Comparison of ENCODE assay signal across 30 cellular contexts in the genomic region with DNA sequence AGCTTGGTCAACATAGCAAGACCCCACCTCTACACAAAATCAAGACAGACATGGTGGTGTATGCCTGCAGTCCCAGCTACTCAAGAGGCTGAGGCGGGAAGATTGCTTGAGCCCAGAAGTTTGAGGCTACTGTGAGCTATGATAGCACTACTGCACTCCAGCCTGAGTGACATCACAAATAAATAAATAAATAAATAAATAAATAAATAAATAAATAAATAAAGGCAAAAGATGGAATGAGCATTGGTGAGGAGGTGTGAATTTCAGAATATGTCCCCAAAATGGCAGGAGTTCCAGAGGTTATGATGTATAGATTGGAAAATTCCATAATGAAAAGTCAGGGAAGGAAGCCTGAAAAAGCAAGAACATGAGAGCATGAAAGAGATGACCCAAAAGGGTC.
"Had no signal": no experiment of that assay in that cellular context is flagged by ENCODE, and none has a peak within 500 bp of the region (broad histone marks: within the 10 kb centered on the region; RNA-seq: fewer than 3 reads in every experiment).

No MANE protein-coding gene starts in this region.

- DNase-seq: naive thymus-derived CD4-positive, alpha-beta T cell; natural killer cell; occipital lobe; posterior cingulate gyrus; psoas muscle; right cardiac atrium; right lobe of liver; sigmoid colon; small intestine; spleen; stimulated activated CD4-positive, alpha-beta T cell treated with anti-CD3 and anti-CD28 coated beads, Interleukin-12 subunit alpha, Interleukin-12 subunit beta, amount 100 ng/mL, for 4 hours; stimulated activated CD4-positive, alpha-beta T cell treated with anti-CD3 and anti-CD28 coated beads, Interleukin-1b, Interleukin-23, amount 100 ng/mL, for 48 hours; stimulated activated CD4-positive, alpha-beta T cell treated with anti-CD3 and anti-CD28 coated beads, Interleukin-4, amount 100 ng/mL, for 1 hour; stimulated activated CD4-positive, alpha-beta T cell treated with anti-CD3 and anti-CD28 coated beads, Interleukin-4, amount 100 ng/mL, for 4 hours; stimulated activated CD8-positive, alpha-beta memory T cell treated with anti-CD3 and anti-CD28 coated beads, Interleukin-4, amount 100 ng/mL, for 48 hours; stimulated activated naive CD4-positive, alpha-beta T cell; stimulated activated naive CD8-positive, alpha-beta T cell treated with anti-CD3 and anti-CD28 coated beads, Interleukin-15, amount 100 ng/mL, for 72 hours; stimulated activated naive CD8-positive, alpha-beta T cell treated with anti-CD3 and anti-CD28 coated beads, Interleukin-15, Interleukin-2, amounts not matched to agents 100 U/mL and 50 U/mL, for 24 hours; substantia nigra; testis; tibial artery; transverse colon; upper lobe of right lung; uterus had no signal

- H3K9me3 Mint-ChIP-seq: stimulated activated naive CD8-positive, alpha-beta T cell treated with anti-CD3 and anti-CD28 coated beads, Interleukin-15, amount 100 ng/mL, for 72 hours; type B pancreatic cell had no signal

- H3K36me3 Mint-ChIP-seq: naive thymus-derived CD4-positive, alpha-beta T cell; natural killer cell; stimulated activated memory B cell treated with anti-CD40 and anti-IgM and Interleukin-4, amounts not matched to agents 10 μg/mL and 1 μg/mL and 100 μg/mL, for 72 hours; type B pancreatic cell had no signal

- H3K27ac Mint-ChIP-seq: naive thymus-derived CD4-positive, alpha-beta T cell; natural killer cell; nephron; progenitor cell of endocrine pancreas; stimulated activated memory B cell treated with anti-CD40 and anti-IgM and Interleukin-4, amounts not matched to agents 10 μg/mL and 1 μg/mL and 100 μg/mL, for 72 hours; type B pancreatic cell had no signal

- H3K27ac ChIP-seq: parathyroid adenoma, psoas muscle, right lobe of liver, sigmoid colon, spleen, suprapubic skin, testis, tibial artery, transverse colon, upper lobe of right lung, uterus had no signal

- H3K4me1 Mint-ChIP-seq: naive thymus-derived CD4-positive, alpha-beta T cell; natural killer cell; nephron; stimulated activated memory B cell treated with anti-CD40 and anti-IgM and Interleukin-4, amounts not matched to agents 10 μg/mL and 1 μg/mL and 100 μg/mL, for 72 hours; stimulated activated naive CD8-positive, alpha-beta T cell treated with anti-CD3 and anti-CD28 coated beads, Interleukin-15, amount 100 ng/mL, for 72 hours had no signal

- H3K27me3 ChIP-seq: right lobe of liver, sigmoid colon, spleen, testis, tibial artery, transverse colon, uterus had no signal

- H3K27me3 Mint-ChIP-seq: progenitor cell of endocrine pancreas; stimulated activated memory B cell treated with anti-CD40 and anti-IgM and Interleukin-4, amounts not matched to agents 10 μg/mL and 1 μg/mL and 100 μg/mL, for 72 hours; type B pancreatic cell had no signal

- H3K36me3 ChIP-seq: right lobe of liver, sigmoid colon, spleen, suprapubic skin, tibial artery, transverse colon, upper lobe of right lung, uterus had no signal

- H2AFZ ChIP-seq: parathyroid adenoma had no signal

- H3K4me3 Mint-ChIP-seq: naive thymus-derived CD4-positive, alpha-beta T cell; natural killer cell; nephron; stimulated activated memory B cell treated with anti-CD40 and anti-IgM and Interleukin-4, amounts not matched to agents 10 μg/mL and 1 μg/mL and 100 μg/mL, for 72 hours; stimulated activated naive CD8-positive, alpha-beta T cell treated with anti-CD3 and anti-CD28 coated beads, Interleukin-15, amount 100 ng/mL, for 72 hours had no signal

- ATAC-seq: naive thymus-derived CD4-positive, alpha-beta T cell; natural killer cell; psoas muscle; right cardiac atrium; right lobe of liver; stimulated activated memory B cell treated with anti-CD40 and anti-IgM and Interleukin-4, amounts not matched to agents 10 μg/mL and 1 μg/mL and 100 μg/mL, for 72 hours; stimulated activated naive CD8-positive, alpha-beta T cell treated with anti-CD3 and anti-CD28 coated beads, Interleukin-15, amount 100 ng/mL, for 72 hours; stimulated activated naive CD8-positive, alpha-beta T cell treated with anti-CD3 and anti-CD28 coated beads, Interleukin-15, Interleukin-2, amounts not matched to agents 100 U/mL and 50 U/mL, for 24 hours; upper lobe of right lung had no signal

- H3K9me3 ChIP-seq: psoas muscle, right lobe of liver, sigmoid colon, spleen, suprapubic skin, testis, tibial artery, transverse colon, upper lobe of right lung, uterus had no signal

- H3K9ac ChIP-seq: parathyroid adenoma had no signal

- H3K4me3 ChIP-seq: psoas muscle, right lobe of liver, sigmoid colon, spleen, suprapubic skin, testis, tibial artery, transverse colon, upper lobe of right lung, uterus had no signal

- H3K4me1 ChIP-seq: parathyroid adenoma, psoas muscle, right lobe of liver, sigmoid colon, spleen, suprapubic skin, testis, tibial artery, transverse colon, upper lobe of right lung, uterus had no signal
